3 cellular contexts compared by ENCODE assay signal in the genomic region with DNA sequence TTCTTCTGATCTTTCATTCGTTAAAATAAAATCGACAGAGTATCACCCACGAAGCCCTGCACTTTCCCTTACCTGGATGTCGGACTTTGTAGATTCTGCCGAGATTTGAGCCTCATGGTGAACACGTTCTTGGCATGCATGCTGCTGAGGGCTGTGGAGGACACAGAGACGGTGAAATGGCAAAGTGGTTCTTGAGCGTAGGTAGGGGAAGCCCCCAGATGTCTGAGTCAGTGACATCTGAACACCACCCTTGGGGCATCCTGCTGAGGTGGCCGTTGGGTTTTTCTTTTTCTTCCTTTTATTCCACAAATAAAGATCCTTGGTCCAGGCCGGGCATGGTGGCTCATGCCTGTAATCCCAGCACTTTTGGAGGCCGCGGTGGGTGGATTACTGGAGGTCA.
"Had no signal": no experiment of that assay in that cellular context is flagged by ENCODE, and none has a peak within 500 bp of the region (broad histone marks: within the 10 kb centered on the region; RNA-seq: fewer than 3 reads in every experiment).

No MANE protein-coding gene starts in this region.

- DNase-seq: GDM1, GF-D8 had no signal

- ATAC-seq: GM12878 had no signal
